In the genomic region with DNA sequence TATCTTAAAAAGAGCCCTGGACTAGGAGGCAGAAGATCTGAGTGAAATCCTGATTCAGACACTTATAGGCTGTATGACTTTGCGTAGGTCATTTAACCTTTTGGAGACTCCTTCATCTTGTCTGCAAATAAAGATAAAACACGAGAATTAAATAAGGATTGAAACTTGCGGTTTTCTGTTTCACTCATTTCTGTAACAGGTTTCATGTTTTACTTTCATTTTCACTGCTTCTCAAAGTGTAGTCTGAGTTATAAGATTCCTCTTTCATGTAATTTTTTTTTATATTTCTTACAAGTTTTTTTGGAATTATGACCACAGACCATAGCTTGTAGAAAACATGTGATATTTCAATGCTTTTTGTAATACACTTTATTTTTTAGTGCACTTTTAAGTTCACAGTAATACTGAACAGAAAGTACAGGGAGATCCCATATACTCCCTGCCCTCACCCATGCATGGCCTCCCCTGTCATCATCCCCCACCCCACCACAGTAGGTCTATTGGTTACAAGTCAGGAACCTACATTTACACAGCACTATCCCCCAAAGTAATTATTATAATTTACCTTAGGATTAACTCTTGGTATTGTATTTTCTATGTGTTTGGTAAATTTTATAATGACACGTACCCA, we compare ENCODE assay signal across 8 cellular contexts.
DNase-seq lines count a peak whose midpoint lies in the region; ATAC-seq and TF ChIP-seq lines count a peak whose summit lies in the region.

No MANE protein-coding gene starts in this region.

- H3K9me3 ChIP-seq in testis: no peaks in the 10 kb centered on the region

- H3K27me3 ChIP-seq in GM06990 (replicated peaks; ENCODE audit: control insufficient read depth, insufficient read depth, low read length) (no peaks in the 10 kb centered on the region), testis (no peaks in the 10 kb centered on the region)

- peak overlapping the region; percentile 56 for H3K4me3 Mint-ChIP-seq in activated T-helper 17 cell treated with anti-CD3 and anti-CD28 coated beads, Interleukin-2, amount 50 U/mL, for 72 hours
- H3K4me3 Mint-ChIP-seq in memory B cell: peak overlapping the region; percentile 79

- ATAC-seq in GM19468 (IDR thresholded peaks at IDR 0.05; ENCODE audit: extremely low read depth, unreplicated experiment): peak; percentile 90
- peak; percentile 95 for ATAC-seq in HG03558 (IDR thresholded peaks at IDR 0.05; ENCODE audit: extremely low read depth, unreplicated experiment)
- ATAC-seq in activated T-helper 17 cell treated with anti-CD3 and anti-CD28 coated beads, Interleukin-2, amount 50 U/mL, for 72 hours (replicated peaks): peak; percentile 86
- ATAC-seq in memory B cell (ENCODE audit: low read depth): peak; percentile 77

- H3K4me3 ChIP-seq in GM06990 (replicated peaks; ENCODE audit: low read depth, low read length) (0 out of 2 replicates have a peak overlapping the region, but pooled peaks have one; percentile 4), testis (no peak overlapping the region)

- TF ChIP-seq POLR2A in testis (IDR thresholded peaks at IDR 0.05): no peak

- WGBS in testis, 2 donors: 54 to 66% methylated on average over 4 of the region's 4 CpGs

- H3K27ac ChIP-seq in testis: no peak overlapping the region

- TF ChIP-seq CTCF in GM06990 (IDR thresholded peaks at IDR 0.05; ENCODE audit: insufficient read depth, low read length, poor library complexity, severe bottlenecking) (no peak), testis (IDR thresholded peaks at IDR 0.05) (no peak)

- H3K4me1 Mint-ChIP-seq in activated T-helper 17 cell treated with anti-CD3 and anti-CD28 coated beads, Interleukin-2, amount 50 U/mL, for 72 hours: peaks cover 23% of the 10 kb centered on the region
- H3K4me1 Mint-ChIP-seq in memory B cell: peaks cover 26% of the 10 kb centered on the region

- H3K9me3 Mint-ChIP-seq in activated T-helper 17 cell treated with anti-CD3 and anti-CD28 coated beads, Interleukin-2, amount 50 U/mL, for 72 hours: no peaks in the 10 kb centered on the region
- no peaks in the 10 kb centered on the region for H3K9me3 Mint-ChIP-seq in memory B cell

- H3K36me3 Mint-ChIP-seq in activated T-helper 17 cell treated with anti-CD3 and anti-CD28 coated beads, Interleukin-2, amount 50 U/mL, for 72 hours (ENCODE audit: low read depth): no peaks in the 10 kb centered on the region
- no peaks in the 10 kb centered on the region for H3K36me3 Mint-ChIP-seq in memory B cell

- intact Hi-C loops in testis (cut with DNase I; ENCODE audit: low total_unique reads): no loop called here

- peaks cover 6% of the 10 kb centered on the region for H3K27me3 Mint-ChIP-seq in activated T-helper 17 cell treated with anti-CD3 and anti-CD28 coated beads, Interleukin-2, amount 50 U/mL, for 72 hours
- H3K27me3 Mint-ChIP-seq in memory B cell: no peaks in the 10 kb centered on the region

- H3K27ac Mint-ChIP-seq in activated T-helper 17 cell treated with anti-CD3 and anti-CD28 coated beads, Interleukin-2, amount 50 U/mL, for 72 hours: peak overlapping the region; percentile 63
- H3K27ac Mint-ChIP-seq in memory B cell: peak overlapping the region; percentile 69

- DNase-seq in GM06990 (ENCODE audit: extremely low read depth, insufficient read length) (peak; percentile 60), memory B cell (ENCODE audit: low spot score in 2 of 2) (no peak), testis (no peak), mesenteric fat pad (ENCODE audit: low spot score) (no peak), C1 segment of cervical spinal cord (lab: John Stamatoyannopoulos, UW) (no peak)

- no peaks in the 10 kb centered on the region for H3K4me1 ChIP-seq in testis

- H3K36me3 ChIP-seq in GM06990 (ENCODE audit: control insufficient read depth, insufficient read depth, low read length): no peaks in the 10 kb centered on the region
- no peaks in the 10 kb centered on the region for H3K36me3 ChIP-seq in testis (ENCODE audit: low read depth, missing control alignments)
